In the genomic region with DNA sequence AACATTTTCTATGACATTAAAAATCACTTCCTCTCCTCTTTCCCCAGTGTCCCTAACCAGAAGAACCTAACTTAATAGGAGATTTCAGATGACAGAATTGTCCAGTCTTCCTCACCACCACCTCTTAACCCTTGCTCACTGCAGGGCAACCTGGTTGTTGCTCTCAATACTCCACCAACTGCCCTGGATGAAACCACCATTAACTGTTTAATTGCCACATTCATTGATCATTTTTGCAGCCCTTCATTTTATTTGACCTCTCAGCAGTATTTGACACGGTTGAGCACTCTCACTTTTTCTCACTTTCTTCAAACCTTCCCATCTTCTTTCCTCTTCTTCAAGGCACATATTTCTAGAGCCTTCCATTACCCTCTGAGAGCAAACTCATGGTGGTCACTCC, we compare ENCODE assay signal across 15 cellular contexts.
DNase-seq lines count a peak whose midpoint lies in the region; ATAC-seq and TF ChIP-seq lines count a peak whose summit lies in the region.
"Had no signal": no experiment of that assay in that cellular context is flagged by ENCODE, and none has a peak within 500 bp of the region (broad histone marks: within the 10 kb centered on the region; RNA-seq: fewer than 3 reads in every experiment).

No MANE protein-coding gene starts in this region.

- H3K4me3 ChIP-seq in breast epithelium (no peak overlapping the region), upper lobe of right lung (no peak overlapping the region)

- POLR2A ChIA-PET in MCF 10A (lab: Yijun Ruan, JAX) = interaction anchor here (0.9 to 1.0 kb wide), 2 partner anchors 10 to 84 kb away, joined by 3 to 5 read pairs; a partner anchor contains a TSS

- H3K27me3 Mint-ChIP-seq in MCF 10A (ENCODE audit: insufficient read depth, unreplicated experiment) = no peaks in the 10 kb centered on the region
- peaks cover 5% of the 10 kb centered on the region for H3K27me3 Mint-ChIP-seq in endothelial cell (ENCODE audit: unreplicated experiment)
- H3K27me3 Mint-ChIP-seq in nephron (ENCODE audit: low read depth) = no peaks in the 10 kb centered on the region
- no peaks in the 10 kb centered on the region for H3K27me3 Mint-ChIP-seq in type B pancreatic cell

- peaks cover 23% of the 10 kb centered on the region for H3K4me1 Mint-ChIP-seq in MCF 10A (ENCODE audit: insufficient read depth, unreplicated experiment)
- H3K4me1 Mint-ChIP-seq in endothelial cell (ENCODE audit: unreplicated experiment) = peaks cover 16% of the 10 kb centered on the region
- peaks cover 45% of the 10 kb centered on the region for H3K4me1 Mint-ChIP-seq in nephron
- peaks cover 39% of the 10 kb centered on the region for H3K4me1 Mint-ChIP-seq in type B pancreatic cell (ENCODE audit: unreplicated experiment)

- H3K27ac ChIP-seq in breast epithelium (peak overlapping the region; percentile 10 to 26), upper lobe of right lung (no peak overlapping the region)
- H3K27ac ChIP-seq: C4-2B had no signal

- H3K36me3 ChIP-seq in breast epithelium (no peaks in the 10 kb centered on the region), upper lobe of right lung (no peaks in the 10 kb centered on the region)

- DNase-seq in breast epithelium (ENCODE audit: low spot score in 2 of 2) = no peak
- DNase-seq in MCF 10A (ENCODE audit: unreplicated experiment) = no peak
- no peak for DNase-seq in endothelial cell (ENCODE audit: low spot score)
- DNase-seq in type B pancreatic cell (ENCODE audit: extremely low spot score, unreplicated experiment) = no peak
- DNase-seq in upper lobe of right lung = no peak
- DNase-seq in KG1 (lab: John Stamatoyannopoulos, UW) = no peak
- no peak for DNase-seq in DMS 273 (lab: John Stamatoyannopoulos, UW; ENCODE audit: unreplicated experiment)
- DNase-seq: 8988T; NCI-H1092; NCI-H1694; NCI-H2107; NCI-H345; NK-92 treated with Interleukin-12 subunit alpha and Interleukin-12 subunit beta, amount 100 ng/mL, for 24 hours had no signal

- TF ChIP-seq CTCF in breast epithelium (IDR thresholded peaks at IDR 0.05) (no peak), MCF 10A (IDR thresholded peaks at IDR 0.05; ENCODE audit: unreplicated experiment) (no peak), endothelial cell (IDR thresholded peaks at IDR 0.05; ENCODE audit: unreplicated experiment) (no peak), nephron (IDR thresholded peaks at IDR 0.05; ENCODE audit: unreplicated experiment in 3 of 3) (no peak), type B pancreatic cell (conservative IDR thresholded peaks at IDR 0.05) (no peak), upper lobe of right lung (IDR thresholded peaks at IDR 0.05) (no peak)

- H3K9me3 Mint-ChIP-seq in MCF 10A (ENCODE audit: unreplicated experiment) (no peaks in the 10 kb centered on the region), endothelial cell (ENCODE audit: unreplicated experiment) (no peaks in the 10 kb centered on the region), nephron (no peaks in the 10 kb centered on the region), type B pancreatic cell (peaks cover 6% of the 10 kb centered on the region)

- CTCF ChIA-PET in MCF 10A (lab: Yijun Ruan, JAX) = interaction anchor here (0.6 to 1.6 kb wide), 4 partner anchors 55 to 289 kb away, joined by 3 read pairs; no protein-coding TSS in a partner anchor

- H3K4me3 Mint-ChIP-seq in MCF 10A (ENCODE audit: unreplicated experiment) = no peak overlapping the region
- peak overlapping the region; percentile 1 for H3K4me3 Mint-ChIP-seq in endothelial cell (ENCODE audit: unreplicated experiment)
- no peak overlapping the region for H3K4me3 Mint-ChIP-seq in nephron
- no peak overlapping the region for H3K4me3 Mint-ChIP-seq in type B pancreatic cell

- no peak for ATAC-seq in upper lobe of right lung

- H3K36me3 Mint-ChIP-seq in MCF 10A (ENCODE audit: insufficient read depth, unreplicated experiment) (peaks cover 7% of the 10 kb centered on the region), endothelial cell (ENCODE audit: low read depth, unreplicated experiment) (peaks cover 17% of the 10 kb centered on the region), nephron (ENCODE audit: low read depth) (peaks cover 12% of the 10 kb centered on the region), type B pancreatic cell (peaks cover 23% of the 10 kb centered on the region)

- no peak overlapping the region for H3K27ac Mint-ChIP-seq in MCF 10A (ENCODE audit: low read depth, unreplicated experiment)
- no peak overlapping the region for H3K27ac Mint-ChIP-seq in endothelial cell (ENCODE audit: unreplicated experiment)
- H3K27ac Mint-ChIP-seq in nephron = peak overlapping the region in 2 of 3 experiments; percentile 9 to 80
- peak overlapping the region; percentile 2 for H3K27ac Mint-ChIP-seq in type B pancreatic cell

- no peak for TF ChIP-seq POLR2A in breast epithelium (IDR thresholded peaks at IDR 0.05)

- H3K27me3 ChIP-seq in breast epithelium (no peaks in the 10 kb centered on the region), upper lobe of right lung (no peaks in the 10 kb centered on the region)

- intact Hi-C loops in breast epithelium (cut with DNase I; ENCODE audit: low total_unique reads) = no loop called here
- intact Hi-C loops in MCF 10A (cut with micrococcal nuclease) = no loop called here
- intact Hi-C loops in upper lobe of right lung (cut with DNase I) = no loop called here

- no TSS peak for BruUV-seq in MCF 10A (replicated peaks; lab: Mats Ljungman, UMichigan)

- H3K4me1 ChIP-seq in breast epithelium = peaks cover 0 to 11% of the 10 kb centered on the region in 2 donors
- peaks cover 30% of the 10 kb centered on the region for H3K4me1 ChIP-seq in upper lobe of right lung

- no peaks in the 10 kb centered on the region for H3K9me3 ChIP-seq in breast epithelium
- no peaks in the 10 kb centered on the region for H3K9me3 ChIP-seq in upper lobe of right lung

Comparison
In these comparisons a context has a peak if more than half of its experiments do, and no peak if none do; other contexts are left out.
1. H3K27ac Mint-ChIP-seq: peak in nephron (2 of 3) and type B pancreatic cell (single experiment); none in MCF 10A (single experiment) and endothelial cell (single experiment).